Comparison of ENCODE assay signal across 1 cellular context in genomic region chr14:51990488-51990887, GRCh38.
TF ChIP-seq lines count a peak whose summit lies in the region.

No MANE protein-coding gene starts in this region.

TF ChIP-seq in HEK293, 187 proteins besides CTCF, POLR2A, EP300 and RAD21 (continued from another document):
- TF ChIP-seq, protein P1, sequence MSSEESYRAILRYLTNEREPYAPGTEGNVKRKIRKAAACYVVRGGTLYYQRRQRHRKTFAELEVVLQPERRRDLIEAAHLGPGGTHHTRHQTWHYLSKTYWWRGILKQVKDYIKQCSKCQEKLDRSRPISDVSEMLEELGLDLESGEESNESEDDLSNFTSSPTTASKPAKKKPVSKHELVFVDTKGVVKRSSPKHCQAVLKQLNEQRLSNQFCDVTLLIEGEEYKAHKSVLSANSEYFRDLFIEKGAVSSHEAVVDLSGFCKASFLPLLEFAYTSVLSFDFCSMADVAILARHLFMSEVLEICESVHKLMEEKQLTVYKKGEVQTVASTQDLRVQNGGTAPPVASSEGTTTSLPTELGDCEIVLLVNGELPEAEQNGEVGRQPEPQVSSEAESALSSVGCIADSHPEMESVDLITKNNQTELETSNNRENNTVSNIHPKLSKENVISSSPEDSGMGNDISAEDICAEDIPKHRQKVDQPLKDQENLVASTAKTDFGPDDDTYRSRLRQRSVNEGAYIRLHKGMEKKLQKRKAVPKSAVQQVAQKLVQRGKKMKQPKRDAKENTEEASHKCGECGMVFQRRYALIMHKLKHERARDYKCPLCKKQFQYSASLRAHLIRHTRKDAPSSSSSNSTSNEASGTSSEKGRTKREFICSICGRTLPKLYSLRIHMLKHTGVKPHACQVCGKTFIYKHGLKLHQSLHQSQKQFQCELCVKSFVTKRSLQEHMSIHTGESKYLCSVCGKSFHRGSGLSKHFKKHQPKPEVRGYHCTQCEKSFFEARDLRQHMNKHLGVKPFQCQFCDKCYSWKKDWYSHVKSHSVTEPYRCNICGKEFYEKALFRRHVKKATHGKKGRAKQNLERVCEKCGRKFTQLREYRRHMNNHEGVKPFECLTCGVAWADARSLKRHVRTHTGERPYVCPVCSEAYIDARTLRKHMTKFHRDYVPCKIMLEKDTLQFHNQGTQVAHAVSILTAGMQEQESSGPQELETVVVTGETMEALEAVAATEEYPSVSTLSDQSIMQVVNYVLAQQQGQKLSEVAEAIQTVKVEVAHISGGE (tag by site-specific recombination; conservative IDR thresholded peaks at IDR 0.05; ENCODE audit: low read depth), result no peak
- TF ChIP-seq ZNF26 (tag by site-specific recombination; IDR thresholded peaks at IDR 0.05) (no peak), ZBTB20 (tag by site-specific recombination; IDR thresholded peaks at IDR 0.05) (no peak), TRIM28 (IDR thresholded peaks at IDR 0.05; ENCODE audit: borderline replicate concordance, low read length) (no peak)
